ENCODE assay signal across 1 cellular context in genomic region chr22:31126128-31126868, GRCh38.
TF ChIP-seq lines count a peak whose summit lies in the region.

No MANE protein-coding gene starts in this region.

TF ChIP-seq in H1, 55 proteins besides CTCF, POLR2A, EP300 and RAD21:
- TF ChIP-seq SUZ12 (IDR thresholded peaks at IDR 0.05; ENCODE audit: low read length) (no peak), NANOG (IDR thresholded peaks at IDR 0.05; ENCODE audit: insufficient read depth, low read depth, low read length, poor library complexity, severe bottlenecking) (no peak), ASH2L (IDR thresholded peaks at IDR 0.05; ENCODE audit: low read length) (no peak), KDM4A (IDR thresholded peaks at IDR 0.05; ENCODE audit: low read depth, low read length, severe bottlenecking) (no peak), CHD7 (IDR thresholded peaks at IDR 0.05; ENCODE audit: insufficient replicate concordance, low read length) (no peak), BRCA1 (IDR thresholded peaks at IDR 0.05; ENCODE audit: low read depth, low read length) (no peak), RBBP5 (IDR thresholded peaks at IDR 0.05; ENCODE audit: borderline replicate concordance, low read depth, low read length) (no peak), RXRA (IDR thresholded peaks at IDR 0.05; ENCODE audit: insufficient read depth, low read depth, low read length) (no peak), CEBPB (IDR thresholded peaks at IDR 0.05; ENCODE audit: low read depth, low read length) (no peak), SP4 (IDR thresholded peaks at IDR 0.05; ENCODE audit: low read length) (no peak), SIRT6 (IDR thresholded peaks at IDR 0.05; ENCODE audit: low read length) (no peak), PHF8 (conservative IDR thresholded peaks at IDR 0.05; ENCODE audit: low read depth, low read length) (no peak), EZH2 (IDR thresholded peaks at IDR 0.05; ENCODE audit: low read depth, low read length, severe bottlenecking) (no peak), POLR2AphosphoS5 (IDR thresholded peaks at IDR 0.05; ENCODE audit: low read depth, low read length) (no peak), CREB1 (IDR thresholded peaks at IDR 0.05) (no peak), CBX5 (IDR thresholded peaks at IDR 0.05; ENCODE audit: low read depth, low read length) (no peak), BACH1 (IDR thresholded peaks at IDR 0.05; ENCODE audit: low read length) (no peak)
- TF ChIP-seq, protein P1, sequence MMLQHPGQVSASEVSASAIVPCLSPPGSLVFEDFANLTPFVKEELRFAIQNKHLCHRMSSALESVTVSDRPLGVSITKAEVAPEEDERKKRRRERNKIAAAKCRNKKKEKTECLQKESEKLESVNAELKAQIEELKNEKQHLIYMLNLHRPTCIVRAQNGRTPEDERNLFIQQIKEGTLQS (IDR thresholded peaks at IDR 0.05; ENCODE audit: insufficient read depth, low read depth, low read length) = no peak
- TF ChIP-seq, protein P2, sequence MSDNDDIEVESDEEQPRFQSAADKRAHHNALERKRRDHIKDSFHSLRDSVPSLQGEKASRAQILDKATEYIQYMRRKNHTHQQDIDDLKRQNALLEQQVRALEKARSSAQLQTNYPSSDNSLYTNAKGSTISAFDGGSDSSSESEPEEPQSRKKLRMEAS (IDR thresholded peaks at IDR 0.05) = no peak
